Comparison of ENCODE assay signal across 8 cellular contexts in genomic region chr16:81181013-81181720, GRCh38. TPM values are rescaled to one million over a fixed set of nuclear protein-coding genes. Genes with fewer than 3 reads are reported as not detected.
DNase-seq lines count a peak whose midpoint lies in the region; ATAC-seq and TF ChIP-seq lines count a peak whose summit lies in the region.

No MANE protein-coding gene starts in this region.

- intact Hi-C loops in HCT116 (cut with micrococcal nuclease) = loop anchor here (1.0 kb wide), 1 partner anchor 37 kb away; no protein-coding TSS in a partner anchor
- intact Hi-C loops in ovary (cut with DNase I) = no loop called here

- CTCF ChIA-PET in HCT116 (lab: Charles Lee) = interaction anchor here (0.7 to 1.7 kb wide), 6 partner anchors 17 to 177 kb away, joined by 3 to 9 read pairs (median 4); partner anchors contain the start of genes ATMIN, CENPN and CMC2

- peak overlapping the region; percentile 89 for H2AFZ ChIP-seq in HCT116 (ENCODE audit: low read depth, low read length, poor library complexity, severe bottlenecking)

- H3K27me3 ChIP-seq in HCT116 (ENCODE audit: insufficient read depth, low read length) = no peaks in the 10 kb centered on the region
- no peaks in the 10 kb centered on the region for H3K27me3 ChIP-seq in RWPE2 (ENCODE audit: insufficient read depth, poor library complexity, severe bottlenecking)
- peaks cover 3% of the 10 kb centered on the region for H3K27me3 ChIP-seq in foreskin keratinocyte
- H3K27me3 ChIP-seq in ovary = no peaks in the 10 kb centered on the region

- no peaks in the 10 kb centered on the region for H4K20me1 ChIP-seq in HCT116 (ENCODE audit: insufficient read depth)

- WGBS in ovary, 3 donors = 19 to 25% (median 25%) methylated on average over 13 of the region's 13 CpGs

- TF ChIP-seq POLR2A in HCT116 (IDR thresholded peaks at IDR 0.05; ENCODE audit: borderline replicate concordance, extremely low read depth, insufficient read depth, insufficient read length) = peak; percentile 75
- TF ChIP-seq POLR2A in ovary (IDR thresholded peaks at IDR 0.05) = no peak

- H3K9me3 ChIP-seq in HCT116 (ENCODE audit: control insufficient read depth in 1 of 2, insufficient read depth in 1 of 2, low read depth in 1 of 2, low read length in 2 of 2) (no peaks in the 10 kb centered on the region), RWPE2 (ENCODE audit: severe bottlenecking) (no peaks in the 10 kb centered on the region), ovary (no peaks in the 10 kb centered on the region)

- no peaks in the 10 kb centered on the region for H3K79me2 ChIP-seq in HCT116 (ENCODE audit: insufficient read depth, low read length)

- H3K4me3 ChIP-seq in HCT116 (replicated peaks in 1 of 2; ENCODE audit: low read depth in 1 of 2, low read length in 2 of 2) (peak overlapping the region; percentile 27 to 58), RWPE2 (ENCODE audit: severe bottlenecking) (no peak overlapping the region), ovary (no peak overlapping the region)

- H3K4me2 ChIP-seq in HCT116 (ENCODE audit: low read length) = peak overlapping the region; percentile 93

- DNase-seq in HCT116 (ENCODE audit: low read depth, low spot score) (peak; percentile 93), RWPE2 (ENCODE audit: low spot score) (peak; percentile 96), foreskin keratinocyte (peak; percentile 91 to 96), ovary (peak; percentile 82 to 92 (median 86)), cortex of kidney (lab: John Stamatoyannopoulos, UW) (no peak), NOMO-1 treated with DMSO at 0.1 percent for 48 hours (lab: John Stamatoyannopoulos, UW; ENCODE audit: unreplicated experiment) (no peak)

- H3K36me3 ChIP-seq in HCT116 (ENCODE audit: control insufficient read depth in 1 of 2, insufficient read depth in 2 of 2, low read length in 2 of 2) (no peaks in the 10 kb centered on the region), RWPE2 (ENCODE audit: low read depth) (no peaks in the 10 kb centered on the region), ovary (no peaks in the 10 kb centered on the region)

- peak overlapping the region; percentile 42 for H3K27ac ChIP-seq in HCT116 (ENCODE audit: low read depth, low read length)
- H3K27ac ChIP-seq in RWPE2 (ENCODE audit: poor library complexity, severe bottlenecking) = peak overlapping the region; percentile 52
- H3K27ac ChIP-seq in foreskin keratinocyte = no peak overlapping the region
- peak overlapping the region; percentile 67 to 71 for H3K27ac ChIP-seq in ovary

- H3K9ac ChIP-seq in HCT116 (ENCODE audit: low read length) = peak overlapping the region; percentile 63

- no peak for TF ChIP-seq RAD21 in HCT116 (IDR thresholded peaks at IDR 0.05; ENCODE audit: low read depth)

- POLR2A ChIA-PET in HCT116 (lab: Charles Lee) = interaction anchor here (0.7 to 1.8 kb wide), 5 partner anchors 8 to 83 kb away, joined by 3 to 8 read pairs (median 4); no protein-coding TSS in a partner anchor

- no TSS peak for BruUV-seq in HCT116 (replicated peaks; lab: Mats Ljungman, UMichigan)

- RAD21 ChIA-PET in HCT116 (lab: Charles Lee; ENCODE audit: low non-redundant PET in 1 of 2, low total read pairs in 2 of 2, uncharacterized antibody in 2 of 2, unreplicated experiment in 2 of 2) = no interaction called here

- ATAC-seq in HCT116 (peak; percentile 96), RWPE2 (ENCODE audit: low read depth) (peak; percentile 97), foreskin keratinocyte (peak; percentile 97), GM21515 (IDR thresholded peaks at IDR 0.05; ENCODE audit: unreplicated experiment) (no peak), HG03108 (IDR thresholded peaks at IDR 0.05; ENCODE audit: unreplicated experiment) (no peak)

- H3K9me2 ChIP-seq in HCT116 (ENCODE audit: insufficient read depth) = no peaks in the 10 kb centered on the region

- TF ChIP-seq CTCF in HCT116 (IDR thresholded peaks at IDR 0.05 in 2 of 3, conservative IDR thresholded peaks at IDR 0.05 in 1 of 3; ENCODE audit: borderline replicate concordance in 1 of 3, insufficient read depth in 1 of 3, low read depth in 2 of 3, low read length in 2 of 3) (no peak), RWPE2 (IDR thresholded peaks at IDR 0.05; ENCODE audit: poor library complexity, severe bottlenecking) (no peak), foreskin keratinocyte (conservative IDR thresholded peaks at IDR 0.05) (no peak), ovary (IDR thresholded peaks at IDR 0.05) (no peak)

- TF ChIP-seq EP300 in ovary (IDR thresholded peaks at IDR 0.05) = no peak

- H3K4me1 ChIP-seq in HCT116 (ENCODE audit: control insufficient read depth in 1 of 2, insufficient read depth in 2 of 2, low read length in 2 of 2) (peaks cover 15 to 29% of the 10 kb centered on the region in 2 experiments), RWPE2 (ENCODE audit: insufficient read depth, poor library complexity, severe bottlenecking) (peaks cover 6% of the 10 kb centered on the region), foreskin keratinocyte (no peaks in the 10 kb centered on the region), ovary (ENCODE audit: insufficient read depth) (peaks cover 3% of the 10 kb centered on the region)

TF ChIP-seq in HCT116, 20 proteins besides CTCF, POLR2A, EP300 and RAD21 (continues in another document):
- TF ChIP-seq CEBPB (IDR thresholded peaks at IDR 0.05; ENCODE audit: low read depth) (no peak), ZNF274 (IDR thresholded peaks at IDR 0.05; ENCODE audit: low read depth, low read length) (no peak), TCF7L2 (IDR thresholded peaks at IDR 0.05; ENCODE audit: borderline replicate concordance, extremely low read depth, insufficient read depth, insufficient read length) (no peak), REST (IDR thresholded peaks at IDR 0.05; ENCODE audit: low read depth) (no peak), EZH2 (IDR thresholded peaks at IDR 0.05) (no peak), JUND (IDR thresholded peaks at IDR 0.05) (peak; percentile 85), EGR1 (IDR thresholded peaks at IDR 0.05; ENCODE audit: low read depth) (no peak), SIN3A (IDR thresholded peaks at IDR 0.05; ENCODE audit: low read depth) (no peak; the same call in 1 of the 2 replicates), ELF1 (IDR thresholded peaks at IDR 0.05; ENCODE audit: borderline replicate concordance, low read depth) (no peak), SRF (IDR thresholded peaks at IDR 0.05; ENCODE audit: low read depth) (no peak), EZH2phosphoT487 (IDR thresholded peaks at IDR 0.05; ENCODE audit: borderline replicate concordance) (no peak), FOSL1 (IDR thresholded peaks at IDR 0.05; ENCODE audit: low read depth) (peak; percentile 87), SP1 (IDR thresholded peaks at IDR 0.05; ENCODE audit: low read depth) (peak; percentile 59), ATF3 (IDR thresholded peaks at IDR 0.05) (no peak), ZFX (IDR thresholded peaks at IDR 0.05) (no peak), MAX (IDR thresholded peaks at IDR 0.05) (peak; percentile 69; the same call in 1 of the 2 replicates), YY1 (IDR thresholded peaks at IDR 0.05; ENCODE audit: extremely low read depth, insufficient replicate concordance, low read depth, low read length) (peak; percentile 89), CBX3 (IDR thresholded peaks at IDR 0.05; ENCODE audit: low read depth) (peak; percentile 62; the same call in 1 of the 2 replicates)

RNA-seq across cellular contexts. Expression of gene BCO1, which starts 57.3 kb away (rescaled TPM):
- total RNA-seq in HCT116 (2021; ENCODE audit: unreplicated experiment) (not detected), foreskin keratinocyte (not detected in 2 replicates), ovary (1 to 10 TPM in 2 of 7 donors, under 1 TPM in 5; 0.45 to 2.5 (median 0.83) TPM)
- not detected in 2 replicates for polyA plus RNA-seq in HCT116 (2012)
- polyA plus RNA-seq in foreskin keratinocyte (not detected in 2 replicates), ovary (1 to 10 TPM; 1.0 to 1.1 TPM)

Comparison
In these comparisons a context has a peak if more than half of its experiments do, and no peak if none do; other contexts are left out.
1. ATAC-seq: peak in HCT116 (single experiment), RWPE2 (single experiment) and foreskin keratinocyte (single experiment); none in GM21515 (single experiment) and HG03108 (single experiment).
2. DNase-seq: peak in HCT116 (single experiment), RWPE2 (single experiment), foreskin keratinocyte (2 of 2) and ovary (5 of 5); none in cortex of kidney (single experiment) and NOMO-1 treated with DMSO at 0.1 percent for 48 hours (single experiment).
3. H3K4me3 ChIP-seq: peak in HCT116 (2 of 2); none in RWPE2 (single experiment) and ovary (single experiment).